ENCODE assay signal across 11 cellular contexts in genomic region chr14:49907186-49907585, GRCh38. TPM values are rescaled to one million over a fixed set of nuclear protein-coding genes. Genes with fewer than 3 reads are reported as not detected.
DNase-seq lines count a peak whose midpoint lies in the region; ATAC-seq, FAIRE-seq and TF ChIP-seq lines count a peak whose summit lies in the region.
"Had no signal": no experiment of that assay in that cellular context is flagged by ENCODE, and none has a peak within 500 bp of the region (broad histone marks: within the 10 kb centered on the region; RNA-seq: fewer than 3 reads in every experiment).

No MANE protein-coding gene starts in this region.

- TF ChIP-seq CTCF in IMR-90 (conservative IDR thresholded peaks at IDR 0.05; ENCODE audit: low read depth, low read length) (no peak), astrocyte (IDR thresholded peaks at IDR 0.05; ENCODE audit: insufficient read depth, low read depth, low read length) (no peak), mucosa of descending colon (IDR thresholded peaks at IDR 0.05) (no peak), thyroid gland (IDR thresholded peaks at IDR 0.05) (no peak)

- intact Hi-C loops in IMR-90 (cut with micrococcal nuclease) (no loop called here), mucosa of descending colon (cut with DNase I, micrococcal nuclease) (no loop called here), thyroid gland (cut with DNase I) (no loop called here)

- H3K9me3 ChIP-seq in CD8-positive, alpha-beta memory T cell (ENCODE audit: low read length), result no peaks in the 10 kb centered on the region
- H3K9me3 ChIP-seq in IMR-90 (ENCODE audit: control insufficient read depth, insufficient read depth, low read length) (no peaks in the 10 kb centered on the region), astrocyte (ENCODE audit: insufficient read depth, low read depth, low read length) (no peaks in the 10 kb centered on the region), mucosa of descending colon (no peaks in the 10 kb centered on the region), thyroid gland (no peaks in the 10 kb centered on the region)
- H3K9me3 ChIP-seq: HAP-1 had no signal

- peak overlapping the region; percentile 67; the same call in 1 of the 2 replicates for H3K18ac ChIP-seq in IMR-90 (ENCODE audit: low read depth, low read length)

- peaks cover 6% of the 10 kb centered on the region for H3K9me1 ChIP-seq in IMR-90 (ENCODE audit: insufficient read depth, low read length)

- no peak for DNase-seq in CD8-positive, alpha-beta memory T cell
- no peak for DNase-seq in IMR-90
- no peak for DNase-seq in astrocyte (ENCODE audit: low read depth)
- no peak for DNase-seq in mucosa of descending colon
- no peak for DNase-seq in stimulated activated CD4-positive, alpha-beta T cell treated with anti-CD3 and anti-CD28 coated beads, Interleukin-4, amount 100 ng/mL, for 24 hours
- DNase-seq in cortex of kidney (lab: John Stamatoyannopoulos, UW), result no peak
- DNase-seq in thyroid gland, result no peak
- DNase-seq: right cardiac atrium had no signal

- no TSS peak for BruUV-seq in IMR-90 (replicated peaks; lab: Mats Ljungman, UMichigan)

- no peak overlapping the region for H4K5ac ChIP-seq in IMR-90 (ENCODE audit: low read depth, low read length)

- peak overlapping the region; percentile 95 for H4K91ac ChIP-seq in IMR-90 (ENCODE audit: insufficient read depth, low read depth, low read length)

- peaks cover 30 to 40% (median 35%) of the 10 kb centered on the region in 3 donors for H3K4me1 Mint-ChIP-seq in CD8-positive, alpha-beta memory T cell
- peaks cover 18% of the 10 kb centered on the region for H3K4me1 Mint-ChIP-seq in astrocyte (ENCODE audit: low read depth, unreplicated experiment)

- no peaks in the 10 kb centered on the region for H3K36me3 ChIP-seq in CD8-positive, alpha-beta memory T cell (ENCODE audit: insufficient read depth, low read length)
- no peaks in the 10 kb centered on the region for H3K36me3 ChIP-seq in IMR-90 (ENCODE audit: control insufficient read depth, insufficient read depth, low read length)
- no peaks in the 10 kb centered on the region for H3K36me3 ChIP-seq in astrocyte (ENCODE audit: insufficient read depth, low read length)
- H3K36me3 ChIP-seq in mucosa of descending colon (ENCODE audit: low read depth), result no peaks in the 10 kb centered on the region
- H3K36me3 ChIP-seq in thyroid gland, result no peaks in the 10 kb centered on the region
- H3K36me3 ChIP-seq: HAP-1 had no signal

- H3K27ac Mint-ChIP-seq in CD8-positive, alpha-beta memory T cell, result peak overlapping the region in 6 of 8 donors; percentile 46 to 88 (median 58)
- H3K27ac Mint-ChIP-seq in astrocyte (ENCODE audit: unreplicated experiment), result peak overlapping the region; percentile 97
- H3K27ac Mint-ChIP-seq: WTC11 had no signal

- TF ChIP-seq POLR2A in IMR-90 (IDR thresholded peaks at IDR 0.05; ENCODE audit: low read depth, low read length) (no peak), thyroid gland (IDR thresholded peaks at IDR 0.05) (no peak)

- H3K4me3 ChIP-seq in CD8-positive, alpha-beta memory T cell (ENCODE audit: low read length), result no peak overlapping the region
- H3K4me3 ChIP-seq in IMR-90 (ENCODE audit: insufficient read depth, low read depth, low read length) (no peak overlapping the region), astrocyte (ENCODE audit: insufficient read depth, low read depth, low read length) (no peak overlapping the region), mucosa of descending colon (no peak overlapping the region), thyroid gland (replicated peaks in 1 of 3) (no peak overlapping the region)
- H3K4me3 ChIP-seq: HAP-1 had no signal

- H3K9ac ChIP-seq in IMR-90 (ENCODE audit: low read depth, low read length), result peak overlapping the region; percentile 13; the same call in 1 of the 2 replicates
- no peak overlapping the region for H3K9ac ChIP-seq in astrocyte (ENCODE audit: low read length)

- peak overlapping the region; percentile 89 for H3K4ac ChIP-seq in IMR-90 (ENCODE audit: low read depth, low read length)

- peak overlapping the region in 3 of 7 donors; percentile 19 to 51 (median 22) for H3K4me3 Mint-ChIP-seq in CD8-positive, alpha-beta memory T cell
- no peak overlapping the region for H3K4me3 Mint-ChIP-seq in astrocyte (ENCODE audit: unreplicated experiment)
- H3K4me3 Mint-ChIP-seq: WTC11 had no signal

- peaks cover 0 to 13% of the 10 kb centered on the region in 2 experiments; a peak in 1 of 4 replicates for H3K79me1 ChIP-seq in IMR-90 (ENCODE audit: low read depth in 1 of 2, low read length in 2 of 2)

- H2AFZ ChIP-seq in IMR-90 (replicated peaks; ENCODE audit: low read length, poor library complexity), result no peak overlapping the region
- no peak overlapping the region for H2AFZ ChIP-seq in astrocyte (ENCODE audit: low read depth, low read length)

- POLR2A ChIA-PET in CD8-positive, alpha-beta memory T cell (lab: Charles Lee), result interaction anchor here (0.8 kb wide), 1 partner anchor 94 kb away, joined by 4 read pairs; no protein-coding TSS in a partner anchor
- POLR2A ChIA-PET in IMR-90 (lab: Charles Lee; ENCODE audit: unreplicated experiment), result interaction anchor here (0.6 kb wide), 1 partner anchor 41 kb away, joined by 3 read pairs; no protein-coding TSS in a partner anchor

- no peak overlapping the region for H2AK9ac ChIP-seq in IMR-90 (replicated peaks; ENCODE audit: low read depth, low read length, poor library complexity)

- H3K23ac ChIP-seq in IMR-90 (ENCODE audit: low read depth, low read length), result peak overlapping the region; percentile 89

- H3K14ac ChIP-seq in IMR-90 (replicated peaks; ENCODE audit: low read depth, low read length), result peak overlapping the region; percentile 95

- peak overlapping the region; percentile 97 for H2AK5ac ChIP-seq in IMR-90 (ENCODE audit: low read depth, low read length)

- H4K8ac ChIP-seq in IMR-90 (ENCODE audit: low read depth in 2 of 2, low read length in 2 of 2), result peak overlapping the region; percentile 59 to 88

- H4K20me1 ChIP-seq in IMR-90 (ENCODE audit: insufficient read depth, low read length) (no peaks in the 10 kb centered on the region; the same call in 1 of the 2 replicates), astrocyte (ENCODE audit: insufficient read depth, low read length) (no peaks in the 10 kb centered on the region)

- H2BK20ac ChIP-seq in IMR-90 (ENCODE audit: low read depth, low read length), result peak overlapping the region; percentile 95

- no peak for FAIRE-seq in astrocyte (lab: Jason Lieb, UNC)

- peaks cover 23% of the 10 kb centered on the region for H3K4me1 ChIP-seq in CD8-positive, alpha-beta memory T cell (ENCODE audit: insufficient read depth, low read length)
- H3K4me1 ChIP-seq in IMR-90 (ENCODE audit: control insufficient read depth, insufficient read depth, low read length) (peaks cover 6% of the 10 kb centered on the region; the same call in 1 of the 2 replicates), astrocyte (ENCODE audit: insufficient read depth, low read length) (peaks cover 22% of the 10 kb centered on the region), mucosa of descending colon (ENCODE audit: low read depth) (peaks cover 21% of the 10 kb centered on the region), thyroid gland (peaks cover 10 to 22% of the 10 kb centered on the region in 2 donors)

- H3K36me3 Mint-ChIP-seq in CD8-positive, alpha-beta memory T cell, result peaks cover 0 to 2% (median under 1%) of the 10 kb centered on the region in 3 donors
- H3K36me3 Mint-ChIP-seq in astrocyte (ENCODE audit: low read depth, unreplicated experiment), result no peaks in the 10 kb centered on the region
- H3K36me3 Mint-ChIP-seq: WTC11 had no signal

- dilution Hi-C loops in IMR-90 (cut with HindIII; ENCODE audit: low sequenced_read_pairs, unreplicated experiment), result no loop called here

- peak overlapping the region; percentile 98 for H2BK15ac ChIP-seq in IMR-90 (ENCODE audit: low read depth, low read length)

- no peak for TF ChIP-seq RAD21 in IMR-90 (IDR thresholded peaks at IDR 0.05; ENCODE audit: low read length)

- peak overlapping the region; percentile 94 for H2BK120ac ChIP-seq in IMR-90 (ENCODE audit: low read depth, low read length)

- H3K27me3 Mint-ChIP-seq in CD8-positive, alpha-beta memory T cell, result no peaks in the 10 kb centered on the region
- no peaks in the 10 kb centered on the region for H3K27me3 Mint-ChIP-seq in astrocyte (ENCODE audit: low read depth, unreplicated experiment)

- H3K27me3 ChIP-seq in CD8-positive, alpha-beta memory T cell (ENCODE audit: insufficient read depth, low read length, poor library complexity, severe bottlenecking), result no peaks in the 10 kb centered on the region
- no peaks in the 10 kb centered on the region for H3K27me3 ChIP-seq in IMR-90 (ENCODE audit: control insufficient read depth, insufficient read depth, low read length)
- no peaks in the 10 kb centered on the region for H3K27me3 ChIP-seq in astrocyte (ENCODE audit: insufficient read depth, low read length)
- H3K27me3 ChIP-seq in thyroid gland, result no peaks in the 10 kb centered on the region

- CTCF ChIA-PET in CD8-positive, alpha-beta memory T cell (lab: Charles Lee), result interaction anchor here (1.2 to 1.3 kb wide), 2 partner anchors 42 to 45 kb away, joined by 3 to 4 read pairs; no protein-coding TSS in a partner anchor
- CTCF ChIA-PET in IMR-90 (lab: Yijun Ruan, JAX), result no interaction called here

- no CpG with 5 or more reads among the region's 5 CpGs for WGBS in IMR-90 (ENCODE audit: extremely low coverage in 2 of 2, insufficient read length in 1 of 2), 2 experiments
- 56 to 64% methylated on average over 5 of the region's 5 CpGs for WGBS in thyroid gland, 2 donors

- H2BK5ac ChIP-seq in IMR-90 (ENCODE audit: low read depth, low read length, poor library complexity, severe bottlenecking), result peak overlapping the region; percentile 81

- H3K4me2 ChIP-seq in IMR-90 (ENCODE audit: low read depth, low read length), result no peak overlapping the region
- peak overlapping the region; percentile 74 for H3K4me2 ChIP-seq in astrocyte (ENCODE audit: low read length)

- ATAC-seq in IMR-90 (ENCODE audit: low read depth) (no peak), mucosa of descending colon (peak; percentile 37), HG02973 (IDR thresholded peaks at IDR 0.05; ENCODE audit: unreplicated experiment) (no peak)
- ATAC-seq: WTC11 had no signal

- no peaks in the 10 kb centered on the region for H3K79me2 ChIP-seq in astrocyte (ENCODE audit: insufficient read depth, low read length)

- peak overlapping the region; percentile 24; the same call in 1 of the 2 replicates for H3K56ac ChIP-seq in IMR-90 (ENCODE audit: extremely low read depth, insufficient read depth, low read length)

- no peaks in the 10 kb centered on the region for H3K9me3 Mint-ChIP-seq in CD8-positive, alpha-beta memory T cell
- H3K9me3 Mint-ChIP-seq in astrocyte (ENCODE audit: unreplicated experiment), result no peaks in the 10 kb centered on the region
- H3K9me3 Mint-ChIP-seq: WTC11 had no signal

- H3K27ac ChIP-seq in CD8-positive, alpha-beta memory T cell (ENCODE audit: low read depth, low read length), result no peak overlapping the region
- H3K27ac ChIP-seq in IMR-90 (ENCODE audit: insufficient read depth, low read length) (peak overlapping the region; percentile 76), astrocyte (ENCODE audit: low read depth, low read length) (peak overlapping the region; percentile 58), thyroid gland (peak overlapping the region in 1 of 3 donors; percentile 60)

- in situ Hi-C loops in IMR-90 (cut with MboI; ENCODE audit: low sequenced_read_pairs), result no loop called here

RNA-seq across cellular contexts. Expression of gene ARF6, which starts 14.3 kb away (rescaled TPM):
- 100 to 1,000 TPM; 168 TPM for total RNA-seq in CD8-positive, alpha-beta memory T cell
- 174 TPM for polyA plus RNA-seq in CD8-positive, alpha-beta memory T cell
- total RNA-seq in IMR-90 (2012; rRNA removed) (40.1 and 65.8 TPM in 2 replicates), astrocyte (53.1 and 53.4 TPM in 2 replicates), mucosa of descending colon (100 to 1,000 TPM in 2 of 3 donors, 10 to 100 TPM in 1; 84.3 to 125 (median 123) TPM), thyroid gland (10 to 100 TPM; 35.6 to 59.4 (median 48.5) TPM)
- 28.8 and 32.1 TPM in 2 replicates for polyA plus RNA-seq in IMR-90 (2012; rRNA removed)
- polyA plus RNA-seq in IMR-90 (2012; cell fraction: cytosol; rRNA removed), result 22.1 and 31.2 TPM in 2 replicates
- polyA plus RNA-seq in IMR-90 (2012; cell fraction: nucleus; rRNA removed; ENCODE audit: low replicate concordance), result 16.1 and 17.6 TPM in 2 replicates

RNA-seq across cellular contexts. Expression of gene NEMF, which starts 54.6 kb away (rescaled TPM):
- 10 to 100 TPM; 69.2 to 71.9 TPM for total RNA-seq in CD8-positive, alpha-beta memory T cell
- 48.9 TPM for polyA plus RNA-seq in CD8-positive, alpha-beta memory T cell
- total RNA-seq in IMR-90 (2012; rRNA removed), result 30.5 and 76.1 TPM in 2 replicates
- 19.3 and 19.5 TPM in 2 replicates for polyA plus RNA-seq in IMR-90 (2012; rRNA removed)
- polyA plus RNA-seq in IMR-90 (2012; cell fraction: cytosol; rRNA removed), result 0.86 and 1.4 TPM in 2 replicates
- 4.3 and 28.1 TPM in 2 replicates for polyA plus RNA-seq in IMR-90 (2012; cell fraction: nucleus; rRNA removed; ENCODE audit: low replicate concordance)
- total RNA-seq in astrocyte, result 61.5 and 63.0 TPM in 2 replicates
- total RNA-seq in mucosa of descending colon, result 10 to 100 TPM; 54.8 to 68.9 (median 66.6) TPM
- 100 to 1,000 TPM in 3 of 4 donors, 10 to 100 TPM in 1; 93.9 to 170 (median 118) TPM for total RNA-seq in thyroid gland
